In the genomic region with DNA sequence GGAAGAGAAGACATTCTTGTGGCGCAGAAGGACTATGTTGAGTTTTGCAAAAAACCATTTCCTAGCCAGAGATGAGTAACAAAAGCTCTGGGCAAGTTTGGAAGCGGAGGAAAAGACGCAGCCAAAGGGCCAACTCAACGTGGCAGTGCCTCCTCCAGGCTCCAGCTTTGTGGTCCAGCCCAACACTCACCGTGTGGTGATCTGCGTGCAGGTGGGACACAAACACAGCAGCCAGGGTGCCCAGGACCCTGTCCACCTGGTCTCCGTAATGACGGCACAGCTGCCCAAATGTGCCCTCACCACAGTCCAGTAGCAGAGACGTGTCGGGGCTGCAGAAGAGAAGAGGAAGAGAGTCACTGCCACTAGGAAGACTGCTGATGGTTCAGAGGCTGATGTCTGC, we compare ENCODE assay signal across 25 cellular contexts.
"Had no signal": no experiment of that assay in that cellular context is flagged by ENCODE, and none has a peak within 500 bp of the region (broad histone marks: within the 10 kb centered on the region; RNA-seq: fewer than 3 reads in every experiment).

No MANE protein-coding gene starts in this region.

- ATAC-seq: HepG2 had no signal

- FAIRE-seq: HepG2, RCC 7860 had no signal

- H3K27me3 ChIP-seq: MG63 had no signal

- H3K9ac ChIP-seq: SK-N-SH had no signal

- H3K9me3 ChIP-seq: MG63, SK-N-SH had no signal

- H3K4me3 ChIP-seq: MG63 had no signal

- DNase-seq: IMR-90, Karpas-422, KG1, MG63, NCI-H1092, NCI-H1105 treated with DMSO at 0.1 percent for 48 hours, NCI-H1417 treated with DMSO at 0.1 percent for 48 hours, NCI-H146, NCI-H1694 treated with DMSO at 0.1 percent for 48 hours, NCI-H1930, NCI-H2081, NCI-H2107, NCI-H2171, NCI-H226, NCI-H446, NCI-H510A, NCI-H524 treated with DMSO at 0.1 percent for 48 hours, NCI-H69, NCI-H774, RPMI8226, SHP77, SK-N-SH, SW 1271 had no signal
